Comparison of ENCODE assay signal across 8 cellular contexts in genomic region chr9:100598641-100599145, GRCh38.
DNase-seq lines count a peak whose midpoint lies in the region; ATAC-seq and TF ChIP-seq lines count a peak whose summit lies in the region.

No MANE protein-coding gene starts in this region.

- ATAC-seq in GM21786 (IDR thresholded peaks at IDR 0.05; ENCODE audit: unreplicated experiment), result peak; percentile 67

- H3F3A ChIP-seq in DOHH2 (ENCODE audit: control insufficient read depth, insufficient read depth), result no peaks in the 10 kb centered on the region

- H3K27me3 ChIP-seq in DOHH2 (ENCODE audit: control insufficient read depth, low read length), result peaks cover 18% of the 10 kb centered on the region
- no peaks in the 10 kb centered on the region for H3K27me3 ChIP-seq in KMS-11 (ENCODE audit: insufficient read depth, low read depth)
- H3K27me3 ChIP-seq in neuron (ENCODE audit: insufficient read depth, low read length), result no peaks in the 10 kb centered on the region
- no peaks in the 10 kb centered on the region for H3K27me3 ChIP-seq in subcutaneous abdominal adipose tissue (ENCODE audit: control insufficient read depth in 5 of 5, insufficient read depth in 4 of 5, low read length in 5 of 5)

- H3K9me2 ChIP-seq in DOHH2 (replicated peaks; ENCODE audit: control insufficient read depth, low read length), result no peaks in the 10 kb centered on the region

- H3K4me2 ChIP-seq in DOHH2 (ENCODE audit: low read length), result peak overlapping the region; percentile 68
- peak overlapping the region; percentile 82 for H3K4me2 ChIP-seq in KMS-11

- H3K79me2 ChIP-seq in DOHH2 (ENCODE audit: control insufficient read depth, low read length) (no peaks in the 10 kb centered on the region), KMS-11 (ENCODE audit: insufficient read depth, low read depth) (no peaks in the 10 kb centered on the region)

- DNase-seq in RWPE1 (ENCODE audit: low spot score) (peak; percentile 88), activated gamma-delta T cell (lab: John Stamatoyannopoulos, UW) (peak; percentile 58), foreskin melanocyte (peak; percentile 66)

- H3K9me3 ChIP-seq in DOHH2 (ENCODE audit: control insufficient read depth, insufficient read depth, low read length) (no peaks in the 10 kb centered on the region), neuron (ENCODE audit: low read length) (no peaks in the 10 kb centered on the region), subcutaneous abdominal adipose tissue (ENCODE audit: control insufficient read depth in 5 of 5, low read length in 5 of 5) (no peaks in the 10 kb centered on the region)

- peaks cover 10% of the 10 kb centered on the region for H3K4me1 ChIP-seq in DOHH2 (ENCODE audit: control insufficient read depth, low read length)
- peaks cover 42% of the 10 kb centered on the region for H3K4me1 ChIP-seq in KMS-11 (ENCODE audit: low read depth, poor library complexity, severe bottlenecking)
- H3K4me1 ChIP-seq in neuron (ENCODE audit: insufficient read depth, low read length), result peaks cover 15% of the 10 kb centered on the region
- peaks cover 0 to 18% (median 12%) of the 10 kb centered on the region in 5 donors for H3K4me1 ChIP-seq in subcutaneous abdominal adipose tissue (ENCODE audit: control insufficient read depth in 5 of 5, insufficient read depth in 5 of 5, low read length in 5 of 5)

- H2AFZ ChIP-seq in KMS-11 (ENCODE audit: low read depth), result peak overlapping the region; percentile 95
- H2AFZ ChIP-seq in neuron (ENCODE audit: low read depth, low read length), result peak overlapping the region; percentile 98

- H4K20me1 ChIP-seq in DOHH2 (ENCODE audit: control insufficient read depth, insufficient read depth, low read depth, low read length), result no peaks in the 10 kb centered on the region
- no peaks in the 10 kb centered on the region for H4K20me1 ChIP-seq in KMS-11 (ENCODE audit: insufficient read depth)

- H3K36me3 ChIP-seq in DOHH2 (ENCODE audit: control insufficient read depth, low read length) (no peaks in the 10 kb centered on the region), KMS-11 (ENCODE audit: insufficient read depth) (no peaks in the 10 kb centered on the region), neuron (ENCODE audit: insufficient read depth, low read length) (no peaks in the 10 kb centered on the region), subcutaneous abdominal adipose tissue (ENCODE audit: control insufficient read depth in 5 of 5, insufficient read depth in 5 of 5, low read length in 5 of 5) (no peaks in the 10 kb centered on the region)

- peak overlapping the region; percentile 72 for H3K4me3 ChIP-seq in DOHH2 (ENCODE audit: low read length)
- peak overlapping the region; percentile 48 for H3K4me3 ChIP-seq in KMS-11 (IDR thresholded peaks at IDR 0.05; ENCODE audit: insufficient read depth, low read depth, low read length)
- peak overlapping the region; percentile 51 for H3K4me3 ChIP-seq in neuron (ENCODE audit: low read length)
- H3K4me3 ChIP-seq in subcutaneous abdominal adipose tissue (ENCODE audit: low read depth in 1 of 5, low read length in 5 of 5), result peak overlapping the region; percentile 59 to 72 (median 69)

- TF ChIP-seq CTCF in DOHH2 (IDR thresholded peaks at IDR 0.05; ENCODE audit: low read depth, low read length, poor library complexity, severe bottlenecking) (no peak), KMS-11 (conservative IDR thresholded peaks at IDR 0.05; ENCODE audit: low read depth, low read length) (no peak), RWPE1 (conservative IDR thresholded peaks at IDR 0.05; ENCODE audit: low read depth) (no peak)

- CTCF ChIA-PET in RWPE1 (lab: Yijun Ruan, JAX), result interaction anchor here (0.7 to 1.2 kb wide), 3 partner anchors 18 to 533 kb away, joined by 3 to 4 read pairs (median 4); no protein-coding TSS in a partner anchor

- H3K9ac ChIP-seq in KMS-11 (peak overlapping the region; percentile 32), subcutaneous abdominal adipose tissue (ENCODE audit: low read length in 5 of 5) (peak overlapping the region in 4 of 5 donors; percentile 49 to 55 (median 51))

- H3K27ac ChIP-seq in DOHH2 (ENCODE audit: low read depth, low read length) (no peak overlapping the region), KMS-11 (0 out of 2 replicates have a peak overlapping the region, but pooled peaks have one; percentile 29), RWPE1 (peak overlapping the region; percentile 47), subcutaneous abdominal adipose tissue (ENCODE audit: low read depth, low read length) (no peak overlapping the region)

- POLR2A ChIA-PET in RWPE1 (lab: Yijun Ruan, JAX; ENCODE audit: low non-redundant PET), result interaction anchor here (1.1 kb wide), 1 partner anchor 713 kb away, joined by 3 read pairs; no protein-coding TSS in a partner anchor

Comparison
In these comparisons a context has a peak if more than half of its experiments do, and no peak if none do; other contexts are left out.
1. H3K27ac ChIP-seq: peak in KMS-11 (single experiment) and RWPE1 (single experiment); none in DOHH2 (single experiment) and subcutaneous abdominal adipose tissue (single experiment).
2. Peak in every context shown above with its lines, with median percentiles within 50 percentile points of each other: H3K4me3 ChIP-seq and DNase-seq.